8 cellular contexts compared by ENCODE assay signal in genomic region chr6:7721654-7722053, GRCh38. TPM values are rescaled to one million over a fixed set of nuclear protein-coding genes. Genes with fewer than 3 reads are reported as not detected.
DNase-seq lines count a peak whose midpoint lies in the region; ATAC-seq, FAIRE-seq and TF ChIP-seq lines count a peak whose summit lies in the region.

No MANE protein-coding gene starts in this region.

- no peak overlapping the region for H3K27ac ChIP-seq in mammary epithelial cell (ENCODE audit: insufficient read depth, low read depth, low read length)

- no peak overlapping the region for H3K9ac ChIP-seq in mammary epithelial cell (ENCODE audit: insufficient read depth, low read length)

- no peak overlapping the region for H3K4me3 ChIP-seq in mammary epithelial cell (replicated peaks in 1 of 3; ENCODE audit: insufficient read depth in 1 of 3, low read depth in 2 of 3, low read length in 3 of 3)

- H3K4me1 Mint-ChIP-seq in T-helper 17 cell: peaks cover 7% of the 10 kb centered on the region

- H3K27me3 ChIP-seq in mammary epithelial cell (ENCODE audit: insufficient read depth, low read length): peaks cover 4% of the 10 kb centered on the region

- DNase-seq in DMS153 treated with DMSO at 0.1 percent for 48 hours (lab: John Stamatoyannopoulos, UW; ENCODE audit: unreplicated experiment) (peak; percentile 1), DMS153 (lab: John Stamatoyannopoulos, UW) (no peak), NCI-H1417 (lab: John Stamatoyannopoulos, UW) (peak; percentile 5 to 61 (median 25)), mammary epithelial cell (peak; percentile 26), pons (ENCODE audit: low spot score) (peak; percentile 20), T-helper 17 cell (no peak), GM19239 (ENCODE audit: insufficient read length, low spot score) (no peak)

- dilution Hi-C loops in mammary epithelial cell (cut with HindIII; ENCODE audit: low sequenced_read_pairs): loop anchor here (10.0 kb wide), 1 partner anchor 283 kb away; no protein-coding TSS in a partner anchor

- ATAC-seq in HG02840 (IDR thresholded peaks at IDR 0.05; ENCODE audit: low FRiP score, unreplicated experiment) (no peak), T-helper 17 cell (no peak)

- TF ChIP-seq CTCF in mammary epithelial cell (conservative IDR thresholded peaks at IDR 0.05 in 1 of 2, IDR thresholded peaks at IDR 0.05 in 1 of 2; ENCODE audit: extremely low read depth in 1 of 2, insufficient read depth in 1 of 2, low read depth in 1 of 2, low read length in 2 of 2): peak; percentile 18 to 43

- no peak overlapping the region for H3K4me3 Mint-ChIP-seq in T-helper 17 cell

- no peak for FAIRE-seq in GM19239 (lab: Jason Lieb, UNC)

- H3K27me3 Mint-ChIP-seq in T-helper 17 cell: peaks cover 49% of the 10 kb centered on the region

- WGBS in mammary epithelial cell (ENCODE audit: low coverage, missing lambda C conversion rate): 18% methylated on average over 3 of the region's 3 CpGs

- H3K27ac Mint-ChIP-seq in T-helper 17 cell: no peak overlapping the region

- H3K4me1 ChIP-seq in mammary epithelial cell (ENCODE audit: insufficient read depth, low read length): peaks cover 7% of the 10 kb centered on the region

- peaks cover 2% of the 10 kb centered on the region for H3K36me3 Mint-ChIP-seq in T-helper 17 cell (ENCODE audit: low read depth)

- H3K4me2 ChIP-seq in mammary epithelial cell (ENCODE audit: insufficient read depth, low read depth, low read length): no peak overlapping the region

- BruUV-seq in mammary epithelial cell (replicated peaks; lab: Mats Ljungman, UMichigan): no TSS peak

- CTCF ChIA-PET in mammary epithelial cell (lab: Charles Lee; ENCODE audit: low non-redundant PET): no interaction called here

- no peak overlapping the region for H2AFZ ChIP-seq in mammary epithelial cell (ENCODE audit: low read depth, low read length)

- no peaks in the 10 kb centered on the region for H3K79me2 ChIP-seq in mammary epithelial cell (ENCODE audit: insufficient read depth, low read length)

- in situ Hi-C loops in mammary epithelial cell (cut with MboI; ENCODE audit: low sequenced_read_pairs in 2 of 2): loop anchor here (10.0 kb wide), 1 partner anchor 273 kb away; no protein-coding TSS in a partner anchor

- intact Hi-C loops in mammary epithelial cell (cut with micrococcal nuclease): loop anchor here (2.0 to 10.0 kb wide), 4 partner anchors 23 to 457 kb away; no protein-coding TSS in a partner anchor

- no peaks in the 10 kb centered on the region for H4K20me1 ChIP-seq in mammary epithelial cell (ENCODE audit: insufficient read depth, low read length)

- no peaks in the 10 kb centered on the region for H3K9me3 ChIP-seq in mammary epithelial cell (replicated peaks; ENCODE audit: insufficient read depth, low read length)
- no peaks in the 10 kb centered on the region for H3K9me3 ChIP-seq in T-helper 17 cell (ENCODE audit: control insufficient read depth, low read length, poor library complexity, severe bottlenecking)

- no peaks in the 10 kb centered on the region for H3K36me3 ChIP-seq in mammary epithelial cell (ENCODE audit: insufficient read depth, low read length)

RNA-seq across cellular contexts. Expression of gene BMP6, which starts 4.2 kb away (rescaled TPM):
- total RNA-seq in mammary epithelial cell (1 to 10 TPM in 1 of 2 donors, under 1 TPM in 1; 0.33 to 1.2 TPM), T-helper 17 cell (10 to 100 TPM in 1 of 2 donors, under 1 TPM in 1; 0.45 to 16.8 TPM)
- polyA plus RNA-seq in mammary epithelial cell: 4.2 TPM
- polyA minus RNA-seq in mammary epithelial cell: 12.1 TPM

Comparison
In these comparisons a context has a peak if more than half of its experiments do, and no peak if none do; other contexts are left out.
1. DNase-seq: peak in DMS153 treated with DMSO at 0.1 percent for 48 hours (single experiment), NCI-H1417 (3 of 3), mammary epithelial cell (single experiment) and pons (single experiment); none in DMS153 (single experiment), T-helper 17 cell (0 of 3) and GM19239 (single experiment).